In genomic region chr1:93681095-93681548, GRCh38 we compare ENCODE assay signal across 8 cellular contexts. TPM values are rescaled to one million over a fixed set of nuclear protein-coding genes. Genes with fewer than 3 reads are reported as not detected.
DNase-seq lines count a peak whose midpoint lies in the region; ATAC-seq and TF ChIP-seq lines count a peak whose summit lies in the region.

No MANE protein-coding gene starts in this region.

- no peaks in the 10 kb centered on the region for H3K36me3 ChIP-seq in ES-I3 (ENCODE audit: insufficient read depth, low read length)
- H3K36me3 ChIP-seq in mesenchymal stem cell (ENCODE audit: control insufficient read depth in 1 of 2, insufficient read depth in 2 of 2, low read depth in 1 of 2, low read length in 2 of 2) = peaks cover 12 to 30% of the 10 kb centered on the region in 2 experiments
- H3K36me3 ChIP-seq in upper lobe of right lung = no peaks in the 10 kb centered on the region

- TF ChIP-seq CTCF in LNCaP clone FGC (IDR thresholded peaks at IDR 0.05; ENCODE audit: control insufficient read depth, extremely low read depth, insufficient read depth) = no peak
- TF ChIP-seq CTCF in upper lobe of right lung (IDR thresholded peaks at IDR 0.05) = no peak

- H3K4me1 ChIP-seq in ES-I3 (ENCODE audit: insufficient read depth, low read length) = peaks cover 18% of the 10 kb centered on the region; the same call in 1 of the 2 replicates
- H3K4me1 ChIP-seq in mesenchymal stem cell (ENCODE audit: control insufficient read depth, insufficient read depth, low read depth, low read length) = peaks cover 16% of the 10 kb centered on the region
- peaks cover 24% of the 10 kb centered on the region for H3K4me1 ChIP-seq in upper lobe of right lung

- no peak for DNase-seq in LNCaP clone FGC (ENCODE audit: low read depth)
- DNase-seq in mesenchymal stem cell = peak; percentile 55
- DNase-seq in upper lobe of right lung = peak; percentile 69
- no peak for DNase-seq in NCI-H1694 (lab: John Stamatoyannopoulos, UW)
- no peak for DNase-seq in stimulated activated CD4-positive, alpha-beta T cell treated with anti-CD3 and anti-CD28 coated beads, Interleukin-12 subunit alpha, Interleukin-12 subunit beta, amount 100 ng/mL, for 4 hours

- peak overlapping the region; percentile 55 for H2AFZ ChIP-seq in mesenchymal stem cell (ENCODE audit: low read depth, low read length)

- peak overlapping the region; percentile 95 for H4K91ac ChIP-seq in mesenchymal stem cell (ENCODE audit: low read length)

- under 1% methylated on average over 27 of the region's 42 CpGs for WGBS in mesenchymal stem cell

- peak overlapping the region; percentile 69 for H3K9ac ChIP-seq in ES-I3 (ENCODE audit: low read depth, low read length)
- peak overlapping the region; percentile 90 for H3K9ac ChIP-seq in mesenchymal stem cell (ENCODE audit: low read length)

- peak overlapping the region; percentile 80 for H2BK15ac ChIP-seq in mesenchymal stem cell (ENCODE audit: low read depth, poor library complexity, severe bottlenecking)

- peak overlapping the region; percentile 74 for H3K27ac ChIP-seq in cingulate gyrus (ENCODE audit: low read depth, low read length)
- peak overlapping the region; percentile 89 for H3K27ac ChIP-seq in mesenchymal stem cell (ENCODE audit: low read length, poor library complexity, severe bottlenecking)
- peak overlapping the region; percentile 88 for H3K27ac ChIP-seq in upper lobe of right lung

- H3K27me3 ChIP-seq in mesenchymal stem cell (ENCODE audit: control insufficient read depth in 1 of 2, insufficient read depth in 1 of 2, low read length in 2 of 2) (no peaks in the 10 kb centered on the region), upper lobe of right lung (no peaks in the 10 kb centered on the region)

- H2AK5ac ChIP-seq in mesenchymal stem cell (ENCODE audit: low read length, severe bottlenecking) = no peak overlapping the region

- peak overlapping the region; percentile 77 to 80 for H3K4ac ChIP-seq in mesenchymal stem cell (ENCODE audit: low read depth in 1 of 2, low read length in 2 of 2)

- H3K9me3 ChIP-seq in ES-I3 (ENCODE audit: control insufficient read depth, insufficient read depth, low read length) = no peaks in the 10 kb centered on the region
- H3K9me3 ChIP-seq in mesenchymal stem cell (ENCODE audit: control insufficient read depth, low read length) = no peaks in the 10 kb centered on the region
- H3K9me3 ChIP-seq in upper lobe of right lung = no peaks in the 10 kb centered on the region

- peak overlapping the region; percentile 64 for H3K4me2 ChIP-seq in mesenchymal stem cell (ENCODE audit: low read length, poor library complexity, severe bottlenecking)

- peak overlapping the region; percentile 74 to 94 for H3K14ac ChIP-seq in mesenchymal stem cell (ENCODE audit: low read length in 2 of 2)

- peak overlapping the region; percentile 69 for H2BK120ac ChIP-seq in mesenchymal stem cell (ENCODE audit: low read depth, low read length)

- H2BK5ac ChIP-seq in mesenchymal stem cell (ENCODE audit: low read depth, low read length, poor library complexity, severe bottlenecking) = peak overlapping the region; percentile 60

- peak overlapping the region; percentile 47 for H3K4me3 ChIP-seq in LNCaP clone FGC (ENCODE audit: low read depth, low read length)
- peak overlapping the region; percentile 78 to 93 for H3K4me3 ChIP-seq in mesenchymal stem cell (ENCODE audit: insufficient read depth in 1 of 2, low read depth in 1 of 2, low read length in 2 of 2)
- peak overlapping the region; percentile 84 for H3K4me3 ChIP-seq in upper lobe of right lung

- H3K79me1 ChIP-seq in mesenchymal stem cell (replicated peaks; ENCODE audit: low read length, poor library complexity, severe bottlenecking) = no peaks in the 10 kb centered on the region

- H2BK12ac ChIP-seq in mesenchymal stem cell (ENCODE audit: low read length in 2 of 2) = peak overlapping the region in 1 of 2 experiments; percentile 77

- intact Hi-C loops in upper lobe of right lung (cut with DNase I) = loop anchor here (10.0 kb wide), 1 partner anchor 46 kb away; no protein-coding TSS in a partner anchor

- peak overlapping the region; percentile 94 to 99 for H3K18ac ChIP-seq in mesenchymal stem cell (ENCODE audit: low read depth in 1 of 2, low read length in 2 of 2)

- peak overlapping the region; percentile 75 for H4K8ac ChIP-seq in mesenchymal stem cell (ENCODE audit: low read length)

- peak; percentile 33 for ATAC-seq in GM21576 (IDR thresholded peaks at IDR 0.05; ENCODE audit: unreplicated experiment)
- peak; percentile 43 for ATAC-seq in upper lobe of right lung

- H3K23ac ChIP-seq in mesenchymal stem cell (ENCODE audit: low read length in 2 of 2) = peak overlapping the region in 1 of 2 experiments; percentile 79

RNA-seq across cellular contexts. Expression of gene BCAR3, which starts 0.5 kb away (rescaled TPM):
- 23.6 TPM for polyA plus RNA-seq in mesenchymal stem cell (2013, experiment 1 of 2)
- polyA plus RNA-seq in mesenchymal stem cell (2013, experiment 2 of 2) = 22.7 TPM
- 23.5 TPM for total RNA-seq in upper lobe of right lung

Comparison
In these comparisons a context has a peak if more than half of its experiments do, and no peak if none do; other contexts are left out.
1. DNase-seq: peak in mesenchymal stem cell (single experiment) and upper lobe of right lung (single experiment); none in LNCaP clone FGC (single experiment), NCI-H1694 (single experiment) and stimulated activated CD4-positive, alpha-beta T cell treated with anti-CD3 and anti-CD28 coated beads, Interleukin-12 subunit alpha, Interleukin-12 subunit beta, amount 100 ng/mL, for 4 hours (single experiment).
2. Peak in every context shown above with its lines, with median percentiles within 50 percentile points of each other: H3K4me3 ChIP-seq and H3K27ac ChIP-seq.